In genomic region chr1:27161594-27161993, GRCh38 we compare ENCODE assay signal across 11 cellular contexts. TPM values are rescaled to one million over a fixed set of nuclear protein-coding genes. Genes with fewer than 3 reads are reported as not detected.
DNase-seq lines count a peak whose midpoint lies in the region; ATAC-seq, FAIRE-seq and TF ChIP-seq lines count a peak whose summit lies in the region.
"Had no signal": no experiment of that assay in that cellular context is flagged by ENCODE, and none has a peak within 500 bp of the region (broad histone marks: within the 10 kb centered on the region; RNA-seq: fewer than 3 reads in every experiment).

No MANE protein-coding gene starts in this region.

- no TSS peak for BruUV-seq in K562 (replicated peaks; lab: Mats Ljungman, UMichigan)

- POLR2A ChIA-PET in K562 (lab: Yijun Ruan, JAX), result no interaction called here

- H3K4me2 ChIP-seq in K562 (ENCODE audit: insufficient read depth, low read length), result no peak overlapping the region

- no peaks in the 10 kb centered on the region for H3K79me2 ChIP-seq in K562 (ENCODE audit: control insufficient read depth, insufficient read depth, low read length)

- H3K9me1 ChIP-seq in K562 (ENCODE audit: control insufficient read depth, insufficient read depth, low read length), result no peaks in the 10 kb centered on the region

- no peak overlapping the region for H3K9ac ChIP-seq in K562 (ENCODE audit: insufficient read depth in 1 of 2, low read depth in 2 of 2, low read length in 2 of 2)

- no peaks in the 10 kb centered on the region for H3K27me3 ChIP-seq in K562 (ENCODE audit: control insufficient read depth in 2 of 2, insufficient read depth in 2 of 2, low read length in 2 of 2)
- H3K27me3 ChIP-seq: body of pancreas had no signal

- no peaks in the 10 kb centered on the region for H4K20me1 ChIP-seq in K562 (replicated peaks; ENCODE audit: control insufficient read depth, insufficient read depth, low read length)

- no peak for TF ChIP-seq CTCF in K562 (IDR thresholded peaks at IDR 0.05 in 2 of 3, conservative IDR thresholded peaks at IDR 0.05 in 1 of 3; ENCODE audit: insufficient read depth in 2 of 3, low read depth in 1 of 3, low read length in 3 of 3)

- no peak for ATAC-seq in K562
- peak; percentile 52 for ATAC-seq in stimulated activated naive CD8-positive, alpha-beta T cell treated with anti-CD3 and anti-CD28 coated beads, Interleukin-15, Interleukin-2, amounts not matched to agents 100 U/mL and 50 U/mL, for 24 hours
- no peak for ATAC-seq in HG02870 (IDR thresholded peaks at IDR 0.05; ENCODE audit: unreplicated experiment)
- no peak for ATAC-seq in GM21367 (IDR thresholded peaks at IDR 0.05; ENCODE audit: unreplicated experiment)
- ATAC-seq: body of pancreas had no signal

- no peak overlapping the region for H3K4me3 Mint-ChIP-seq in activated CD4-positive, alpha-beta T cell treated with anti-CD3 and anti-CD28 coated beads, Interleukin-2, amount 10 ng/mL, durations not matched to agents 24 days and 14 days
- H3K4me3 Mint-ChIP-seq: neural crest cell had no signal

- no peak overlapping the region for H2AFZ ChIP-seq in K562 (ENCODE audit: low read depth, low read length)

- H3K4me3 ChIP-seq in K562, result no peak overlapping the region
- H3K4me3 ChIP-seq: body of pancreas had no signal

- TF ChIP-seq EP300 in K562 (IDR thresholded peaks at IDR 0.05; ENCODE audit: low read length), result no peak

- no peaks in the 10 kb centered on the region for H3K36me3 ChIP-seq in K562 (ENCODE audit: control insufficient read depth, insufficient read depth, low read length)

- intact Hi-C loops in activated CD4-positive, alpha-beta T cell treated with anti-CD3 and anti-CD28 coated beads, Interleukin-2, amount 10 ng/mL, durations not matched to agents 24 days and 14 days (cut with micrococcal nuclease), result no loop called here
- intact Hi-C loops in K562 (cut with micrococcal nuclease), result no loop called here

- DNase-seq in activated CD4-positive, alpha-beta T cell treated with anti-CD3 and anti-CD28 coated beads, Interleukin-2, amount 10 ng/mL, durations not matched to agents 24 days and 14 days, result peak; percentile 71
- no peak for DNase-seq in activated CD4-positive, alpha-beta T cell treated with anti-CD3 and anti-CD28 coated beads, Interleukin-2, amount 50 U/mL, for 1 hour
- DNase-seq in LoVo (ENCODE audit: low spot score) (peak; percentile 69), K562 (ENCODE audit: extremely low read depth in 1 of 4, low spot score in 3 of 4) (peak in 1 of 4 experiments; percentile 4), SW 1271 (lab: John Stamatoyannopoulos, UW) (no peak)
- DNase-seq in stimulated activated naive CD8-positive, alpha-beta T cell treated with anti-CD3 and anti-CD28 coated beads, Interleukin-15, Interleukin-2, amounts not matched to agents 100 U/mL and 50 U/mL, for 24 hours, result no peak
- DNase-seq: body of pancreas, NCI-H1694 had no signal

- FAIRE-seq in K562 (lab: Jason Lieb, UNC), result no peak

- no peaks in the 10 kb centered on the region for H3K9me3 ChIP-seq in K562 (replicated peaks; ENCODE audit: control insufficient read depth, insufficient read depth, low read depth, low read length)
- H3K9me3 ChIP-seq: body of pancreas had no signal

- no peaks in the 10 kb centered on the region for H3K36me3 Mint-ChIP-seq in activated CD4-positive, alpha-beta T cell treated with anti-CD3 and anti-CD28 coated beads, Interleukin-2, amount 10 ng/mL, durations not matched to agents 24 days and 14 days (ENCODE audit: low read depth)

- H3K27me3 Mint-ChIP-seq in activated CD4-positive, alpha-beta T cell treated with anti-CD3 and anti-CD28 coated beads, Interleukin-2, amount 10 ng/mL, durations not matched to agents 24 days and 14 days, result no peaks in the 10 kb centered on the region

- H3K4me1 ChIP-seq in K562 (replicated peaks in 1 of 2; ENCODE audit: control insufficient read depth in 2 of 2, insufficient read depth in 2 of 2, low read length in 2 of 2), result peaks cover 11 to 18% of the 10 kb centered on the region in 2 experiments
- H3K4me1 ChIP-seq: body of pancreas had no signal

- TF ChIP-seq POLR2A in K562 (conservative IDR thresholded peaks at IDR 0.05), result no peak

- no peaks in the 10 kb centered on the region for H3K9me3 Mint-ChIP-seq in activated CD4-positive, alpha-beta T cell treated with anti-CD3 and anti-CD28 coated beads, Interleukin-2, amount 10 ng/mL, durations not matched to agents 24 days and 14 days
- H3K9me3 Mint-ChIP-seq: neural crest cell had no signal

- H3K27ac ChIP-seq in K562 (ENCODE audit: extremely low read depth, low read depth, low read length), result no peak overlapping the region
- H3K27ac ChIP-seq: body of pancreas had no signal

- peak overlapping the region; percentile 71 for H3K27ac Mint-ChIP-seq in activated CD4-positive, alpha-beta T cell treated with anti-CD3 and anti-CD28 coated beads, Interleukin-2, amount 10 ng/mL, durations not matched to agents 24 days and 14 days

- CTCF ChIA-PET in K562 (lab: Yijun Ruan, JAX; ENCODE audit: low intra/inter-chr PET ratio), result no interaction called here

- in situ Hi-C loops in K562 (cut with MboI), result no loop called here

- no peak for TF ChIP-seq RAD21 in K562 (CRISPR knock-in tag; conservative IDR thresholded peaks at IDR 0.05 in 1 of 2, IDR thresholded peaks at IDR 0.05 in 1 of 2)

- 64% methylated on average over 5 of the region's 5 CpGs for WGBS in K562 (ENCODE audit: insufficient coverage, low coverage, missing lambda C conversion rate)

- peaks cover 9% of the 10 kb centered on the region for H3K4me1 Mint-ChIP-seq in activated CD4-positive, alpha-beta T cell treated with anti-CD3 and anti-CD28 coated beads, Interleukin-2, amount 10 ng/mL, durations not matched to agents 24 days and 14 days
- H3K4me1 Mint-ChIP-seq: neural crest cell had no signal

TF ChIP-seq in K562, 482 proteins besides CTCF, POLR2A, EP300 and RAD21:
- TF ChIP-seq ZNF175 (CRISPR knock-in tag; IDR thresholded peaks at IDR 0.05; ENCODE audit: low read depth) (no peak), ZNF384 (IDR thresholded peaks at IDR 0.05; ENCODE audit: low read depth, low read length) (0 out of 2 replicates have a peak, but pooled peaks have one; percentile 9)

RNA-seq across cellular contexts. Expression of gene SLC9A1, which starts 6.7 kb away (rescaled TPM):
- 25.5 and 27.1 TPM in 2 replicates for total RNA-seq in activated CD4-positive, alpha-beta T cell treated with anti-CD3 and anti-CD28 coated beads, Interleukin-2, amount 10 ng/mL, durations not matched to agents 24 days and 14 days
- 17.2 and 40.8 TPM in 2 replicates for total RNA-seq in K562 (2011; cell fraction: chromatin; rRNA removed; ENCODE audit: low replicate concordance)
- total RNA-seq in K562 (2011; cell fraction: nucleolus; rRNA removed), result 19.7 and 20.2 TPM in 2 replicates
- 24.2 and 34.4 TPM in 2 replicates for total RNA-seq in K562 (2011; cell fraction: nucleoplasm; rRNA removed)
- 1.8 and 2.9 TPM in 2 replicates for total RNA-seq in K562 (2014; rRNA removed)
- 1.1 and 2.0 TPM in 2 replicates for total RNA-seq in K562 (2014; rRNA removed; fragmentation: Illumina TruSeq; extraction: Trizol)
- 3.4 and 3.8 TPM in 2 replicates for total RNA-seq in K562 (2015; rRNA removed; fragmentation: Illumina TruSeq; extraction: Trizol)
- total RNA-seq in K562 (2021), result 12.7 and 13.6 TPM in 2 replicates
- polyA plus RNA-seq in K562 (2011; rRNA removed), result 1.5 and 4.5 TPM in 2 replicates
- 2.0 and 4.6 TPM in 2 replicates for polyA plus RNA-seq in K562 (2011; cell fraction: cytosol; rRNA removed)
- 13.2 and 13.4 TPM in 2 replicates for polyA plus RNA-seq in K562 (2011; cell fraction: nucleus; rRNA removed)
- polyA plus RNA-seq in K562 (2012), result 11.6 and 12.8 TPM in 2 replicates
- 14.4 and 16.6 TPM in 2 replicates for polyA plus RNA-seq in K562 (2014; fragmentation: Illumina TruSeq; extraction: Trizol)
- 1 to 10 TPM in 1 of 2 experiments, under 1 TPM in 1; 0.59 to 1.0 TPM for polyA plus RNA-seq in K562 (2014; fragmentation: Nextera tagmentation; extraction: Ambion mirVana)
- polyA plus RNA-seq in K562 (2014; rRNA removed), result 5.2 and 5.7 TPM in 2 replicates
- 3.3 and 3.4 TPM in 2 replicates for polyA minus RNA-seq in K562 (2011; rRNA and poly(A)+ RNA removed)
- 4.0 and 7.6 TPM in 2 replicates for polyA minus RNA-seq in K562 (2011; cell fraction: cytosol; rRNA and poly(A)+ RNA removed)
- polyA minus RNA-seq in K562 (2011; cell fraction: nucleus; rRNA and poly(A)+ RNA removed), result 3.8 and 5.0 TPM in 2 replicates

Comparison
In these comparisons a context has a peak if more than half of its experiments do, and no peak if none do; other contexts are left out.
1. DNase-seq: peak in activated CD4-positive, alpha-beta T cell treated with anti-CD3 and anti-CD28 coated beads, Interleukin-2, amount 10 ng/mL, durations not matched to agents 24 days and 14 days (single experiment) and LoVo (single experiment); none in activated CD4-positive, alpha-beta T cell treated with anti-CD3 and anti-CD28 coated beads, Interleukin-2, amount 50 U/mL, for 1 hour (single experiment), stimulated activated naive CD8-positive, alpha-beta T cell treated with anti-CD3 and anti-CD28 coated beads, Interleukin-15, Interleukin-2, amounts not matched to agents 100 U/mL and 50 U/mL, for 24 hours (single experiment) and SW 1271 (0 of 2).